1 cellular context compared by ENCODE assay signal in genomic region chr7:5822742-5823503, GRCh38.
TF ChIP-seq lines count a peak whose summit lies in the region.

No MANE protein-coding gene starts in this region.

TF ChIP-seq in HepG2, 621 proteins besides CTCF, POLR2A, EP300 and RAD21 (continued from another document and continues in another):
- TF ChIP-seq ZNF460 (CRISPR knock-in tag; IDR thresholded peaks at IDR 0.05; ENCODE audit: borderline replicate concordance): no peak
- no peak for TF ChIP-seq SNAI1 (CRISPR knock-in tag; IDR thresholded peaks at IDR 0.05; ENCODE audit: borderline replicate concordance)
- TF ChIP-seq XRCC5 (optimal IDR thresholded peaks at IDR 0.05; ENCODE audit: low read length): peak; percentile 67
- TF ChIP-seq GABPA (IDR thresholded peaks at IDR 0.05; ENCODE audit: low read depth, low read length): peak; percentile 83
- peak; percentile 97 for TF ChIP-seq GABPA (CRISPR knock-in tag; IDR thresholded peaks at IDR 0.05; ENCODE audit: low read depth)
- no peak for TF ChIP-seq ZNF512 (CRISPR knock-in tag; IDR thresholded peaks at IDR 0.05)
- no peak for TF ChIP-seq ATAD3A (CRISPR knock-in tag; IDR thresholded peaks at IDR 0.05)
- TF ChIP-seq ZNF782 (CRISPR knock-in tag; IDR thresholded peaks at IDR 0.05; ENCODE audit: borderline replicate concordance): no peak
- peak; percentile 19 for TF ChIP-seq HNRNPLL (IDR thresholded peaks at IDR 0.05; ENCODE audit: low read depth, low read length, poor library complexity, severe bottlenecking)
- TF ChIP-seq ZNF367 (CRISPR knock-in tag; IDR thresholded peaks at IDR 0.05; ENCODE audit: borderline replicate concordance): no peak
- no peak for TF ChIP-seq PPARG (CRISPR knock-in tag; conservative IDR thresholded peaks at IDR 0.05)
- TF ChIP-seq MBNL3 (CRISPR knock-in tag; conservative IDR thresholded peaks at IDR 0.05): no peak
- TF ChIP-seq, protein P1, sequence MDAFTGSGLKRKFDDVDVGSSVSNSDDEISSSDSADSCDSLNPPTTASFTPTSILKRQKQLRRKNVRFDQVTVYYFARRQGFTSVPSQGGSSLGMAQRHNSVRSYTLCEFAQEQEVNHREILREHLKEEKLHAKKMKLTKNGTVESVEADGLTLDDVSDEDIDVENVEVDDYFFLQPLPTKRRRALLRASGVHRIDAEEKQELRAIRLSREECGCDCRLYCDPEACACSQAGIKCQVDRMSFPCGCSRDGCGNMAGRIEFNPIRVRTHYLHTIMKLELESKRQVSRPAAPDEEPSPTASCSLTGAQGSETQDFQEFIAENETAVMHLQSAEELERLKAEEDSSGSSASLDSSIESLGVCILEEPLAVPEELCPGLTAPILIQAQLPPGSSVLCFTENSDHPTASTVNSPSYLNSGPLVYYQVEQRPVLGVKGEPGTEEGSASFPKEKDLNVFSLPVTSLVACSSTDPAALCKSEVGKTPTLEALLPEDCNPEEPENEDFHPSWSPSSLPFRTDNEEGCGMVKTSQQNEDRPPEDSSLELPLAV (CRISPR knock-in tag; conservative IDR thresholded peaks at IDR 0.05; ENCODE audit: low read depth): no peak
- TF ChIP-seq ZFP62 (CRISPR knock-in tag; IDR thresholded peaks at IDR 0.05): no peak
- no peak for TF ChIP-seq ATRX (CRISPR knock-in tag; IDR thresholded peaks at IDR 0.05; ENCODE audit: borderline replicate concordance)
- TF ChIP-seq MIER2 (CRISPR knock-in tag; IDR thresholded peaks at IDR 0.05): no peak
- no peak for TF ChIP-seq ATF5 (CRISPR knock-in tag; IDR thresholded peaks at IDR 0.05; ENCODE audit: low read depth)
- no peak for TF ChIP-seq RCOR2 (CRISPR knock-in tag; IDR thresholded peaks at IDR 0.05)
- TF ChIP-seq TP53 (CRISPR knock-in tag; conservative IDR thresholded peaks at IDR 0.05): no peak
- no peak for TF ChIP-seq SP5 (CRISPR knock-in tag; IDR thresholded peaks at IDR 0.05; ENCODE audit: borderline replicate concordance, low read depth)
- TF ChIP-seq, protein P2, sequence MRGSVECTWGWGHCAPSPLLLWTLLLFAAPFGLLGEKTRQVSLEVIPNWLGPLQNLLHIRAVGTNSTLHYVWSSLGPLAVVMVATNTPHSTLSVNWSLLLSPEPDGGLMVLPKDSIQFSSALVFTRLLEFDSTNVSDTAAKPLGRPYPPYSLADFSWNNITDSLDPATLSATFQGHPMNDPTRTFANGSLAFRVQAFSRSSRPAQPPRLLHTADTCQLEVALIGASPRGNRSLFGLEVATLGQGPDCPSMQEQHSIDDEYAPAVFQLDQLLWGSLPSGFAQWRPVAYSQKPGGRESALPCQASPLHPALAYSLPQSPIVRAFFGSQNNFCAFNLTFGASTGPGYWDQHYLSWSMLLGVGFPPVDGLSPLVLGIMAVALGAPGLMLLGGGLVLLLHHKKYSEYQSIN (CRISPR knock-in tag; IDR thresholded peaks at IDR 0.05; ENCODE audit: borderline replicate concordance): no peak
- no peak for TF ChIP-seq GTF3A (CRISPR knock-in tag; conservative IDR thresholded peaks at IDR 0.05)
- no peak for TF ChIP-seq SATB2 (CRISPR knock-in tag; IDR thresholded peaks at IDR 0.05)
- TF ChIP-seq ZNF543 (CRISPR knock-in tag; IDR thresholded peaks at IDR 0.05): 0 out of 2 replicates have a peak, but pooled peaks have one; percentile 14
- TF ChIP-seq, protein P3, sequence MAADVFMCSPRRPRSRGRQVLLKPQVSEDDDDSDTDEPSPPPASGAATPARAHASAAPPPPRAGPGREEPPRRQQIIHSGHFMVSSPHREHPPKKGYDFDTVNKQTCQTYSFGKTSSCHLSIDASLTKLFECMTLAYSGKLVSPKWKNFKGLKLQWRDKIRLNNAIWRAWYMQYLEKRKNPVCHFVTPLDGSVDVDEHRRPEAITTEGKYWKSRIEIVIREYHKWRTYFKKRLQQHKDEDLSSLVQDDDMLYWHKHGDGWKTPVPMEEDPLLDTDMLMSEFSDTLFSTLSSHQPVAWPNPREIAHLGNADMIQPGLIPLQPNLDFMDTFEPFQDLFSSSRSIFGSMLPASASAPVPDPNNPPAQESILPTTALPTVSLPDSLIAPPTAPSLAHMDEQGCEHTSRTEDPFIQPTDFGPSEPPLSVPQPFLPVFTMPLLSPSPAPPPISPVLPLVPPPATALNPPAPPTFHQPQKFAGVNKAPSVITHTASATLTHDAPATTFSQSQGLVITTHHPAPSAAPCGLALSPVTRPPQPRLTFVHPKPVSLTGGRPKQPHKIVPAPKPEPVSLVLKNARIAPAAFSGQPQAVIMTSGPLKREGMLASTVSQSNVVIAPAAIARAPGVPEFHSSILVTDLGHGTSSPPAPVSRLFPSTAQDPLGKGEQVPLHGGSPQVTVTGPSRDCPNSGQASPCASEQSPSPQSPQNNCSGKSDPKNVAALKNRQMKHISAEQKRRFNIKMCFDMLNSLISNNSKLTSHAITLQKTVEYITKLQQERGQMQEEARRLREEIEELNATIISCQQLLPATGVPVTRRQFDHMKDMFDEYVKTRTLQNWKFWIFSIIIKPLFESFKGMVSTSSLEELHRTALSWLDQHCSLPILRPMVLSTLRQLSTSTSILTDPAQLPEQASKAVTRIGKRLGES (CRISPR knock-in tag; IDR thresholded peaks at IDR 0.05; ENCODE audit: borderline replicate concordance): no peak
- no peak for TF ChIP-seq NR2F6 (IDR thresholded peaks at IDR 0.05)
- no peak for TF ChIP-seq NR2F6 (CRISPR knock-in tag; IDR thresholded peaks at IDR 0.05)
- TF ChIP-seq, protein P4, sequence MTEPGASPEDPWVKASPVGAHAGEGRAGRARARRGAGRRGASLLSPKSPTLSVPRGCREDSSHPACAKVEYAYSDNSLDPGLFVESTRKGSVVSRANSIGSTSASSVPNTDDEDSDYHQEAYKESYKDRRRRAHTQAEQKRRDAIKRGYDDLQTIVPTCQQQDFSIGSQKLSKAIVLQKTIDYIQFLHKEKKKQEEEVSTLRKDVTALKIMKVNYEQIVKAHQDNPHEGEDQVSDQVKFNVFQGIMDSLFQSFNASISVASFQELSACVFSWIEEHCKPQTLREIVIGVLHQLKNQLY (CRISPR knock-in tag; IDR thresholded peaks at IDR 0.05): 0 out of 2 replicates have a peak, but pooled peaks have one; percentile 25
- 0 out of 2 replicates have a peak, but pooled peaks have one; percentile 25 for TF ChIP-seq ZFP90 (CRISPR knock-in tag; IDR thresholded peaks at IDR 0.05; ENCODE audit: borderline replicate concordance)
- 0 out of 2 replicates have a peak, but pooled peaks have one; percentile 42 for TF ChIP-seq ZNF749 (CRISPR knock-in tag; IDR thresholded peaks at IDR 0.05; ENCODE audit: borderline replicate concordance)
- TF ChIP-seq NR2F2 (IDR thresholded peaks at IDR 0.05; ENCODE audit: borderline replicate concordance, low read depth): no peak; the same call in 1 of the 2 replicates
- no peak for TF ChIP-seq ZC3H4 (CRISPR knock-in tag; IDR thresholded peaks at IDR 0.05; ENCODE audit: borderline replicate concordance)
- TF ChIP-seq, protein P5, sequence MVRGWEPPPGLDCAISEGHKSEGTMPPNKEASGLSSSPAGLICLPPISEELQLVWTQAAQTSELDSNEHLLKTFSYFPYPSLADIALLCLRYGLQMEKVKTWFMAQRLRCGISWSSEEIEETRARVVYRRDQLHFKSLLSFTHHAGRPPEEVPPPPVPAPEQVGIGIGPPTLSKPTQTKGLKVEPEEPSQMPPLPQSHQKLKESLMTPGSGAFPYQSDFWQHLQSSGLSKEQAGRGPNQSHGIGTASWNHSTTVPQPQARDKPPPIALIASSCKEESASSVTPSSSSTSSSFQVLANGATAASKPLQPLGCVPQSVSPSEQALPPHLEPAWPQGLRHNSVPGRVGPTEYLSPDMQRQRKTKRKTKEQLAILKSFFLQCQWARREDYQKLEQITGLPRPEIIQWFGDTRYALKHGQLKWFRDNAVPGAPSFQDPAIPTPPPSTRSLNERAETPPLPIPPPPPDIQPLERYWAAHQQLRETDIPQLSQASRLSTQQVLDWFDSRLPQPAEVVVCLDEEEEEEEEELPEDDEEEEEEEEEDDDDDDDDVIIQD (CRISPR knock-in tag; IDR thresholded peaks at IDR 0.05; ENCODE audit: low read depth): no peak
- no peak for TF ChIP-seq TAF15 (IDR thresholded peaks at IDR 0.05; ENCODE audit: low read depth, low read length, poor library complexity, severe bottlenecking)
- TF ChIP-seq POLR2G (IDR thresholded peaks at IDR 0.05; ENCODE audit: low read depth, low read length): peak; percentile 84
- no peak for TF ChIP-seq ZNF639 (CRISPR knock-in tag; conservative IDR thresholded peaks at IDR 0.05)
- TF ChIP-seq ZNF234 (CRISPR knock-in tag; conservative IDR thresholded peaks at IDR 0.05): 0 out of 2 replicates have a peak, but pooled peaks have one; percentile 34
- peak; percentile 72; the same call in 1 of the 2 replicates for TF ChIP-seq ZFX (CRISPR knock-in tag; IDR thresholded peaks at IDR 0.05; ENCODE audit: low read depth)
- no peak for TF ChIP-seq ARNT (IDR thresholded peaks at IDR 0.05)
- 0 out of 2 replicates have a peak, but pooled peaks have one; percentile 34 for TF ChIP-seq FOXO1 (CRISPR knock-in tag; IDR thresholded peaks at IDR 0.05)
- peak; percentile 73 for TF ChIP-seq ETV5 (CRISPR knock-in tag; IDR thresholded peaks at IDR 0.05; ENCODE audit: borderline replicate concordance)
- no peak for TF ChIP-seq ADNP (CRISPR knock-in tag; IDR thresholded peaks at IDR 0.05)
- no peak for TF ChIP-seq ATF4 (CRISPR knock-in tag; IDR thresholded peaks at IDR 0.05)
- no peak for TF ChIP-seq ZNF275 (CRISPR knock-in tag; IDR thresholded peaks at IDR 0.05; ENCODE audit: borderline replicate concordance)
- TF ChIP-seq JUN (CRISPR knock-in tag; IDR thresholded peaks at IDR 0.05): no peak
- no peak for TF ChIP-seq ZFP1 (CRISPR knock-in tag; IDR thresholded peaks at IDR 0.05)
- no peak for TF ChIP-seq ZNF562 (CRISPR knock-in tag; IDR thresholded peaks at IDR 0.05; ENCODE audit: borderline replicate concordance)
- TF ChIP-seq PRPF4 (IDR thresholded peaks at IDR 0.05; ENCODE audit: low read depth, low read length, poor library complexity, severe bottlenecking): no peak
- TF ChIP-seq STAT6 (CRISPR knock-in tag; IDR thresholded peaks at IDR 0.05; ENCODE audit: borderline replicate concordance): no peak
- no peak for TF ChIP-seq NBN (conservative IDR thresholded peaks at IDR 0.05)
